In genomic region chr18:9088252-9088651, GRCh38 we compare ENCODE assay signal across 17 cellular contexts. TPM values are rescaled to one million over a fixed set of nuclear protein-coding genes. Genes with fewer than 3 reads are reported as not detected.
A peak's percentile ranks its signal among the peaks of the same experiment; 100 is the strongest.
DNase-seq lines count a peak whose midpoint lies in the region; ATAC-seq and TF ChIP-seq lines count a peak whose summit lies in the region.
"Had no signal": no experiment of that assay in that cellular context is flagged by ENCODE, and none has a peak within 500 bp of the region (broad histone marks: within the 10 kb centered on the region; RNA-seq: fewer than 3 reads in every experiment).

No MANE protein-coding gene starts in this region.

- peak overlapping the region; percentile 46 for H3K4me3 Mint-ChIP-seq in activated CD4-positive, alpha-beta T cell treated with anti-CD3 and anti-CD28 coated beads for 36 hours
- peak overlapping the region; percentile 58 for H3K4me3 Mint-ChIP-seq in natural killer cell treated with Interleukin-12 subunit alpha and Interleukin-12 subunit beta and Interleukin-15 and Interleukin-18, amount 100 ng/mL, for 72 hours
- no peak overlapping the region for H3K4me3 Mint-ChIP-seq in natural killer cell
- peak overlapping the region; percentile 97 for H3K4me3 Mint-ChIP-seq in activated T-helper 17 cell treated with anti-CD3 and anti-CD28 coated beads, Interleukin-2, amount 50 U/mL, for 72 hours
- peak overlapping the region; percentile 92 for H3K4me3 Mint-ChIP-seq in stimulated activated effector memory CD8-positive, alpha-beta T cell treated with anti-CD3 and anti-CD28 coated beads, Interleukin-12 subunit alpha, Interleukin-12 subunit beta, amount 100 ng/mL, for 72 hours

- DNase-seq in activated CD4-positive, alpha-beta T cell treated with anti-CD3 and anti-CD28 coated beads for 36 hours, result no peak
- no peak for DNase-seq in activated CD4-positive, alpha-beta T cell treated with anti-CD3 and anti-CD28 coated beads, Interleukin-2, amount 50 U/mL, for 4 hours
- DNase-seq in natural killer cell treated with Interleukin-12 subunit alpha and Interleukin-12 subunit beta and Interleukin-15 and Interleukin-18, amount 100 ng/mL, for 72 hours (ENCODE audit: low spot score), result no peak
- DNase-seq in natural killer cell (no peak), activated gamma-delta T cell (lab: John Stamatoyannopoulos, UW) (no peak)
- no peak for DNase-seq in stimulated activated effector memory CD8-positive, alpha-beta T cell treated with anti-CD3 and anti-CD28 coated beads, Interleukin-12 subunit alpha, Interleukin-12 subunit beta, amount 100 ng/mL, for 72 hours (ENCODE audit: low spot score in 2 of 2)
- DNase-seq: 8988T; DMS53; NCI-H1048; NCI-H1694; NCI-H2107; NCI-H226; NCI-H526 treated with DMSO at 0.1 percent for 48 hours; NK-92 treated with Interleukin-12 subunit alpha and Interleukin-12 subunit beta, amount 100 ng/mL, for 24 hours; PC-3 had no signal

- H3K27me3 Mint-ChIP-seq in activated CD4-positive, alpha-beta T cell treated with anti-CD3 and anti-CD28 coated beads for 36 hours, result no peaks in the 10 kb centered on the region
- no peaks in the 10 kb centered on the region for H3K27me3 Mint-ChIP-seq in natural killer cell treated with Interleukin-12 subunit alpha and Interleukin-12 subunit beta and Interleukin-15 and Interleukin-18, amount 100 ng/mL, for 72 hours
- H3K27me3 Mint-ChIP-seq in natural killer cell (ENCODE audit: low read depth in 2 of 2), result peaks cover 0 to 3% of the 10 kb centered on the region in 2 donors
- H3K27me3 Mint-ChIP-seq in activated T-helper 17 cell treated with anti-CD3 and anti-CD28 coated beads, Interleukin-2, amount 50 U/mL, for 72 hours, result no peaks in the 10 kb centered on the region

- TF ChIP-seq CTCF in natural killer cell (IDR thresholded peaks at IDR 0.05), result no peak

- H3K27ac Mint-ChIP-seq in activated CD4-positive, alpha-beta T cell treated with anti-CD3 and anti-CD28 coated beads for 36 hours, result peak overlapping the region; percentile 73
- peak overlapping the region; percentile 95 to 100 for H3K27ac Mint-ChIP-seq in natural killer cell treated with Interleukin-12 subunit alpha and Interleukin-12 subunit beta and Interleukin-15 and Interleukin-18, amount 100 ng/mL, for 72 hours
- no peak overlapping the region for H3K27ac Mint-ChIP-seq in natural killer cell
- H3K27ac Mint-ChIP-seq in activated T-helper 17 cell treated with anti-CD3 and anti-CD28 coated beads, Interleukin-2, amount 50 U/mL, for 72 hours, result peak overlapping the region; percentile 100
- peak overlapping the region; percentile 100 for H3K27ac Mint-ChIP-seq in stimulated activated effector memory CD8-positive, alpha-beta T cell treated with anti-CD3 and anti-CD28 coated beads, Interleukin-12 subunit alpha, Interleukin-12 subunit beta, amount 100 ng/mL, for 72 hours

- CTCF ChIA-PET in activated CD4-positive, alpha-beta T cell treated with anti-CD3 and anti-CD28 coated beads for 36 hours (lab: Charles Lee), result interaction anchor here (1.1 to 1.5 kb wide), 3 partner anchors 8 to 14 kb away, joined by 3 to 4 read pairs (median 4); no protein-coding TSS in a partner anchor

- ATAC-seq in activated CD4-positive, alpha-beta T cell treated with anti-CD3 and anti-CD28 coated beads for 36 hours, result no peak
- ATAC-seq in natural killer cell treated with Interleukin-12 subunit alpha and Interleukin-12 subunit beta and Interleukin-15 and Interleukin-18, amount 100 ng/mL, for 72 hours, result no peak
- ATAC-seq in natural killer cell (no peak), HG02588 (IDR thresholded peaks at IDR 0.05; ENCODE audit: unreplicated experiment) (no peak)
- peak; percentile 4 for ATAC-seq in activated T-helper 17 cell treated with anti-CD3 and anti-CD28 coated beads, Interleukin-2, amount 50 U/mL, for 72 hours (replicated peaks)
- no peak for ATAC-seq in stimulated activated effector memory CD8-positive, alpha-beta T cell treated with anti-CD3 and anti-CD28 coated beads, Interleukin-12 subunit alpha, Interleukin-12 subunit beta, amount 100 ng/mL, for 72 hours
- ATAC-seq: PC-3 had no signal

- H3K9me3 Mint-ChIP-seq in activated CD4-positive, alpha-beta T cell treated with anti-CD3 and anti-CD28 coated beads for 36 hours (ENCODE audit: low read depth), result peaks cover 2% of the 10 kb centered on the region
- no peaks in the 10 kb centered on the region for H3K9me3 Mint-ChIP-seq in natural killer cell treated with Interleukin-12 subunit alpha and Interleukin-12 subunit beta and Interleukin-15 and Interleukin-18, amount 100 ng/mL, for 72 hours
- no peaks in the 10 kb centered on the region for H3K9me3 Mint-ChIP-seq in natural killer cell
- peaks cover 3% of the 10 kb centered on the region for H3K9me3 Mint-ChIP-seq in activated T-helper 17 cell treated with anti-CD3 and anti-CD28 coated beads, Interleukin-2, amount 50 U/mL, for 72 hours
- no peaks in the 10 kb centered on the region for H3K9me3 Mint-ChIP-seq in stimulated activated effector memory CD8-positive, alpha-beta T cell treated with anti-CD3 and anti-CD28 coated beads, Interleukin-12 subunit alpha, Interleukin-12 subunit beta, amount 100 ng/mL, for 72 hours

- peaks cover 10% of the 10 kb centered on the region for H3K36me3 Mint-ChIP-seq in activated CD4-positive, alpha-beta T cell treated with anti-CD3 and anti-CD28 coated beads for 36 hours (ENCODE audit: low read depth)
- H3K36me3 Mint-ChIP-seq in natural killer cell treated with Interleukin-12 subunit alpha and Interleukin-12 subunit beta and Interleukin-15 and Interleukin-18, amount 100 ng/mL, for 72 hours, result no peaks in the 10 kb centered on the region
- H3K36me3 Mint-ChIP-seq in natural killer cell, result no peaks in the 10 kb centered on the region
- peaks cover 69% of the 10 kb centered on the region for H3K36me3 Mint-ChIP-seq in activated T-helper 17 cell treated with anti-CD3 and anti-CD28 coated beads, Interleukin-2, amount 50 U/mL, for 72 hours (ENCODE audit: low read depth)
- H3K36me3 Mint-ChIP-seq in stimulated activated effector memory CD8-positive, alpha-beta T cell treated with anti-CD3 and anti-CD28 coated beads, Interleukin-12 subunit alpha, Interleukin-12 subunit beta, amount 100 ng/mL, for 72 hours, result peaks cover 85% of the 10 kb centered on the region

- H3K4me1 Mint-ChIP-seq in activated CD4-positive, alpha-beta T cell treated with anti-CD3 and anti-CD28 coated beads for 36 hours, result peaks cover 64% of the 10 kb centered on the region
- peaks cover 35 to 60% of the 10 kb centered on the region in 2 donors for H3K4me1 Mint-ChIP-seq in natural killer cell treated with Interleukin-12 subunit alpha and Interleukin-12 subunit beta and Interleukin-15 and Interleukin-18, amount 100 ng/mL, for 72 hours (ENCODE audit: low read depth in 2 of 2)
- peaks cover 7% of the 10 kb centered on the region in 2 donors for H3K4me1 Mint-ChIP-seq in natural killer cell
- H3K4me1 Mint-ChIP-seq in activated T-helper 17 cell treated with anti-CD3 and anti-CD28 coated beads, Interleukin-2, amount 50 U/mL, for 72 hours, result peaks cover 32% of the 10 kb centered on the region
- H3K4me1 Mint-ChIP-seq in stimulated activated effector memory CD8-positive, alpha-beta T cell treated with anti-CD3 and anti-CD28 coated beads, Interleukin-12 subunit alpha, Interleukin-12 subunit beta, amount 100 ng/mL, for 72 hours, result peaks cover 59% of the 10 kb centered on the region

- intact Hi-C loops in activated CD4-positive, alpha-beta T cell treated with anti-CD3 and anti-CD28 coated beads for 36 hours (cut with DNase I, micrococcal nuclease), result no loop called here
- intact Hi-C loops in natural killer cell (cut with micrococcal nuclease), result no loop called here

- POLR2A ChIA-PET in activated CD4-positive, alpha-beta T cell treated with anti-CD3 and anti-CD28 coated beads for 36 hours (lab: Charles Lee), result interaction anchor here (0.7 to 1.4 kb wide), 3 partner anchors 8 to 49 kb away, joined by 3 to 12 read pairs (median 3); partner anchors contain the start of gene ANKRD12

RNA-seq across cellular contexts. Expression of gene NDUFV2, which starts 14.2 kb away (rescaled TPM):
- total RNA-seq in activated CD4-positive, alpha-beta T cell treated with anti-CD3 and anti-CD28 coated beads for 36 hours, result 100 to 1,000 TPM; 331 to 372 TPM
- total RNA-seq in natural killer cell treated with Interleukin-12 subunit alpha and Interleukin-12 subunit beta and Interleukin-15 and Interleukin-18, amount 100 ng/mL, for 72 hours, result 100 to 1,000 TPM; 276 to 295 TPM
- total RNA-seq in natural killer cell, result 100 to 1,000 TPM; 137 to 188 (median 154) TPM
- 100 to 1,000 TPM; 406 to 520 TPM for total RNA-seq in activated T-helper 17 cell treated with anti-CD3 and anti-CD28 coated beads, Interleukin-2, amount 50 U/mL, for 72 hours

RNA-seq across cellular contexts. Expression of gene ANKRD12, which starts 48.3 kb away (rescaled TPM):
- total RNA-seq in activated CD4-positive, alpha-beta T cell treated with anti-CD3 and anti-CD28 coated beads for 36 hours, result 10 to 100 TPM; 57.5 to 96.0 TPM
- total RNA-seq in natural killer cell treated with Interleukin-12 subunit alpha and Interleukin-12 subunit beta and Interleukin-15 and Interleukin-18, amount 100 ng/mL, for 72 hours, result 100 to 1,000 TPM; 133 to 174 TPM
- 100 to 1,000 TPM; 136 to 148 (median 141) TPM for total RNA-seq in natural killer cell
- total RNA-seq in activated T-helper 17 cell treated with anti-CD3 and anti-CD28 coated beads, Interleukin-2, amount 50 U/mL, for 72 hours, result 100 to 1,000 TPM; 104 to 170 TPM

Comparison
In these comparisons a context has a peak if more than half of its experiments do, and no peak if none do; other contexts are left out.
1. H3K27ac Mint-ChIP-seq: peak in activated CD4-positive, alpha-beta T cell treated with anti-CD3 and anti-CD28 coated beads for 36 hours (single experiment), natural killer cell treated with Interleukin-12 subunit alpha and Interleukin-12 subunit beta and Interleukin-15 and Interleukin-18, amount 100 ng/mL, for 72 hours (2 of 2), activated T-helper 17 cell treated with anti-CD3 and anti-CD28 coated beads, Interleukin-2, amount 50 U/mL, for 72 hours (single experiment) and stimulated activated effector memory CD8-positive, alpha-beta T cell treated with anti-CD3 and anti-CD28 coated beads, Interleukin-12 subunit alpha, Interleukin-12 subunit beta, amount 100 ng/mL, for 72 hours (single experiment); none in natural killer cell (0 of 2).